Comparison of ENCODE assay signal across 17 cellular contexts in genomic region chr11:126927628-126928027, GRCh38.
"Had no signal": no experiment of that assay in that cellular context is flagged by ENCODE, and none has a peak within 500 bp of the region (broad histone marks: within the 10 kb centered on the region; RNA-seq: fewer than 3 reads in every experiment).

No MANE protein-coding gene starts in this region.

- H3K4me3 ChIP-seq: ascending aorta, ovary, tibial artery had no signal

- H3K36me3 ChIP-seq: ascending aorta, ovary, tibial artery had no signal

- H3K4me1 Mint-ChIP-seq: activated naive CD8-positive, alpha-beta T cell treated with anti-CD3 and anti-CD28 coated beads, Interleukin-2, amount 50 U/mL, for 24 hours; naive B cell had no signal

- ATAC-seq: activated naive CD8-positive, alpha-beta T cell treated with anti-CD3 and anti-CD28 coated beads, Interleukin-2, amount 50 U/mL, for 24 hours; esophagus mucosa; stimulated activated effector memory CD8-positive, alpha-beta T cell treated with anti-CD3 and anti-CD28 coated beads, Interleukin-12 subunit alpha, Interleukin-12 subunit beta, amount 100 ng/mL, for 72 hours had no signal

- H3K27me3 ChIP-seq: ascending aorta, ovary had no signal

- H3K4me2 ChIP-seq: SK-N-SH had no signal

- H3K27ac Mint-ChIP-seq: activated naive CD4-positive, alpha-beta T cell treated with anti-CD3 and anti-CD28 coated beads for 36 hours; activated naive CD8-positive, alpha-beta T cell treated with anti-CD3 and anti-CD28 coated beads, Interleukin-2, amount 50 U/mL, for 24 hours; activated T-helper 2 cell treated with anti-CD3 and anti-CD28 coated beads, Interferon-gamma antibody, Interleukin-2, Interleukin-4, amounts not matched to agents 10 μg/mL and 5 μg/mL and 100 μg/mL, durations not matched to agents 14 hours and 24 hours and 36 hours; stimulated activated effector memory CD8-positive, alpha-beta T cell treated with anti-CD3 and anti-CD28 coated beads, Interleukin-12 subunit alpha, Interleukin-12 subunit beta, amount 100 ng/mL, for 72 hours had no signal

- H3K4me3 Mint-ChIP-seq: activated naive CD4-positive, alpha-beta T cell treated with anti-CD3 and anti-CD28 coated beads for 36 hours; activated naive CD8-positive, alpha-beta T cell treated with anti-CD3 and anti-CD28 coated beads, Interleukin-2, amount 50 U/mL, for 24 hours; naive B cell; stimulated activated effector memory CD8-positive, alpha-beta T cell treated with anti-CD3 and anti-CD28 coated beads, Interleukin-12 subunit alpha, Interleukin-12 subunit beta, amount 100 ng/mL, for 72 hours had no signal

- H3K9me3 Mint-ChIP-seq: activated naive CD4-positive, alpha-beta T cell treated with anti-CD3 and anti-CD28 coated beads for 36 hours; activated naive CD8-positive, alpha-beta T cell treated with anti-CD3 and anti-CD28 coated beads, Interleukin-2, amount 50 U/mL, for 24 hours; activated T-helper 2 cell treated with anti-CD3 and anti-CD28 coated beads, Interferon-gamma antibody, Interleukin-2, Interleukin-4, amounts not matched to agents 10 μg/mL and 5 μg/mL and 100 μg/mL, durations not matched to agents 14 hours and 24 hours and 36 hours; stimulated activated effector memory CD8-positive, alpha-beta T cell treated with anti-CD3 and anti-CD28 coated beads, Interleukin-12 subunit alpha, Interleukin-12 subunit beta, amount 100 ng/mL, for 72 hours had no signal

- H3K9ac ChIP-seq: SK-N-SH had no signal

- H3K9me3 ChIP-seq: ascending aorta, ovary, SK-N-SH, tibial artery had no signal

- DNase-seq: activated CD4-positive, CD25-positive, alpha-beta regulatory T cell treated with anti-CD3 and anti-CD28 coated beads, Interleukin-2, amount 50 U/mL, for 72 hours; activated naive CD4-positive, alpha-beta T cell treated with anti-CD3 and anti-CD28 coated beads for 36 hours; activated naive CD8-positive, alpha-beta T cell treated with anti-CD3 and anti-CD28 coated beads, Interleukin-2, amount 50 U/mL, for 24 hours; activated T-cell treated with anti-CD3 and anti-CD28 coated beads for 4 hours; hippocampal formation; kidney; midbrain; naive B cell; ovary; retina; SK-N-SH; T-helper 1 cell; tibial artery had no signal

- H3K27ac ChIP-seq: ascending aorta, ovary, tibial artery had no signal

- H3K36me3 Mint-ChIP-seq: naive B cell; stimulated activated effector memory CD8-positive, alpha-beta T cell treated with anti-CD3 and anti-CD28 coated beads, Interleukin-12 subunit alpha, Interleukin-12 subunit beta, amount 100 ng/mL, for 72 hours had no signal

- H3K4me1 ChIP-seq: ascending aorta, tibial artery had no signal
